In the genomic region with DNA sequence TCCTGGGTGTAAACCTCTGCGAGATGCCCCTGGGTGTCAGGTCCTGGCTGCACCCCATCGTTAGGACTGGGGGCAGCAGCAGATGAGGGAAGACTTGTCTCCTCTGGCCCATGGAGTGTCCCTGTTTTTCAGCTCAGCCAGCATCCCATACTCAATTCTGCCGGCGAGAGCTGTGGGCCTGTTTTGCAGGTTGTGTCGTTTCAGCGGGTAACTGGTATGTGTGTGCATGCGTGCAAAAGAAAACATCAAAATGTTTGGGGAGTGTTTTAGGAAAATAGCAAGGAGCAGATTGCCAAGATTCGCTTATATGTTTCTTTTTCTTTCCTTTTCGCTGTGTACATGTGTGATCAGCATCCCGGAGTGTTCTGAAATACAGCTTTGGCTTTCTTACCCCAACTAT, we compare ENCODE assay signal across 23 cellular contexts. TPM values are rescaled to one million over a fixed set of nuclear protein-coding genes. Genes with fewer than 3 reads are reported as not detected.
DNase-seq lines count a peak whose midpoint lies in the region; ATAC-seq, FAIRE-seq and TF ChIP-seq lines count a peak whose summit lies in the region.
"Had no signal": no experiment of that assay in that cellular context is flagged by ENCODE, and none has a peak within 500 bp of the region (broad histone marks: within the 10 kb centered on the region; RNA-seq: fewer than 3 reads in every experiment).

No MANE protein-coding gene starts in this region.

- H3K4ac ChIP-seq in mesenchymal stem cell (ENCODE audit: low read depth in 1 of 2, low read length in 2 of 2), result no peak overlapping the region

- peak overlapping the region; percentile 32 for H4K91ac ChIP-seq in mesenchymal stem cell (ENCODE audit: low read length)

- intact Hi-C loops in HepG2 (cut with micrococcal nuclease; ENCODE audit: unreplicated experiment), result no loop called here
- intact Hi-C loops in right lobe of liver (cut with DNase I), result no loop called here

- no peak overlapping the region for H2BK12ac ChIP-seq in mesenchymal stem cell (ENCODE audit: low read length in 2 of 2)

- H2BK5ac ChIP-seq in mesenchymal stem cell (ENCODE audit: low read depth, low read length, poor library complexity, severe bottlenecking), result no peak overlapping the region

- H4K20me1 ChIP-seq in HepG2 (ENCODE audit: insufficient read depth, low read length), result peaks cover 18% of the 10 kb centered on the region; the same call in 1 of the 2 replicates
- no peaks in the 10 kb centered on the region for H4K20me1 ChIP-seq in MM.1S (ENCODE audit: insufficient read depth, low read length)

- H3K36me3 ChIP-seq in HepG2 (replicated peaks in 1 of 2; ENCODE audit: control insufficient read depth in 1 of 2, insufficient read depth in 2 of 2, low read length in 2 of 2), result peaks cover 17 to 65% of the 10 kb centered on the region in 2 experiments
- no peaks in the 10 kb centered on the region for H3K36me3 ChIP-seq in right lobe of liver
- peaks cover 0 to 19% of the 10 kb centered on the region in 2 experiments for H3K36me3 ChIP-seq in mesenchymal stem cell (ENCODE audit: control insufficient read depth in 1 of 2, insufficient read depth in 2 of 2, low read depth in 1 of 2, low read length in 2 of 2)
- H3K36me3 ChIP-seq in parathyroid adenoma (ENCODE audit: control insufficient read depth, insufficient read depth, low read length), result no peaks in the 10 kb centered on the region
- no peaks in the 10 kb centered on the region for H3K36me3 ChIP-seq in MM.1S (replicated peaks; ENCODE audit: insufficient read depth, low read length)

- no peak overlapping the region for H3K4me3 ChIP-seq in HepG2 (replicated peaks in 1 of 3; ENCODE audit: insufficient read depth in 1 of 3, low read depth in 2 of 3, low read length in 3 of 3)
- H3K4me3 ChIP-seq in right lobe of liver, result no peak overlapping the region
- H3K4me3 ChIP-seq in mesenchymal stem cell (ENCODE audit: insufficient read depth in 1 of 2, low read depth in 1 of 2, low read length in 2 of 2), result no peak overlapping the region
- no peak overlapping the region for H3K4me3 ChIP-seq in parathyroid adenoma (ENCODE audit: low read depth, low read length)
- H3K4me3 ChIP-seq in MM.1S (ENCODE audit: low read length), result no peak overlapping the region
- H3K4me3 ChIP-seq: BLaER1 treated with 17β-estradiol and CSF1 and Interleukin-3, amounts not matched to agents 10 nM and 100 nM had no signal

- CTCF ChIA-PET in HepG2 (lab: Yijun Ruan, JAX; ENCODE audit: low intra/inter-chr PET ratio, low total read pairs), result no interaction called here

- H3K27me3 ChIP-seq in HepG2 (ENCODE audit: control insufficient read depth in 1 of 2, insufficient read depth in 2 of 2, low read length in 2 of 2) (no peaks in the 10 kb centered on the region), right lobe of liver (no peaks in the 10 kb centered on the region), mesenchymal stem cell (ENCODE audit: control insufficient read depth in 1 of 2, insufficient read depth in 1 of 2, low read length in 2 of 2) (no peaks in the 10 kb centered on the region), parathyroid adenoma (ENCODE audit: control insufficient read depth, insufficient read depth, low read length) (no peaks in the 10 kb centered on the region), MM.1S (replicated peaks; ENCODE audit: insufficient read depth, low read length) (no peaks in the 10 kb centered on the region)
- H3K27me3 ChIP-seq: BLaER1 treated with 17β-estradiol and CSF1 and Interleukin-3, amounts not matched to agents 10 nM and 100 nM had no signal

- peaks cover 3% of the 10 kb centered on the region for H3F3A ChIP-seq in MM.1S (ENCODE audit: insufficient read depth, low read length)

- H3K9me2 ChIP-seq in MM.1S (replicated peaks; ENCODE audit: insufficient read depth, low read length), result no peaks in the 10 kb centered on the region
- H3K9me2 ChIP-seq: SK-N-SH had no signal

- BruUV-seq in HepG2 (replicated peaks; lab: Mats Ljungman, UMichigan), result no TSS peak

- POLR2A ChIA-PET in HepG2 (lab: Yijun Ruan, JAX), result no interaction called here

- TF ChIP-seq RAD21 in HepG2 (CRISPR knock-in tag; IDR thresholded peaks at IDR 0.05), result no peak

- TF ChIP-seq CTCF in HepG2 (CRISPR knock-in tag; IDR thresholded peaks at IDR 0.05) (no peak), right lobe of liver (IDR thresholded peaks at IDR 0.05) (no peak), parathyroid adenoma (IDR thresholded peaks at IDR 0.05) (no peak), MM.1S (IDR thresholded peaks at IDR 0.05; ENCODE audit: low read length) (no peak)

- ATAC-seq in HepG2 (no peak), right lobe of liver (no peak), GM21529 (IDR thresholded peaks at IDR 0.05; ENCODE audit: unreplicated experiment) (no peak)

- H3K9me3 ChIP-seq in HepG2 (ENCODE audit: low read length), result no peaks in the 10 kb centered on the region
- no peaks in the 10 kb centered on the region for H3K9me3 ChIP-seq in right lobe of liver
- no peaks in the 10 kb centered on the region for H3K9me3 ChIP-seq in mesenchymal stem cell (ENCODE audit: control insufficient read depth, low read length)
- no peaks in the 10 kb centered on the region for H3K9me3 ChIP-seq in parathyroid adenoma (ENCODE audit: control insufficient read depth, low read length)
- no peaks in the 10 kb centered on the region for H3K9me3 ChIP-seq in MM.1S (replicated peaks; ENCODE audit: insufficient read depth, low read length)
- H3K9me3 ChIP-seq: SK-N-SH had no signal

- H3K79me2 ChIP-seq in HepG2 (ENCODE audit: insufficient read depth, low read length) (peaks cover 77% of the 10 kb centered on the region), parathyroid adenoma (peaks cover 81% of the 10 kb centered on the region), MM.1S (ENCODE audit: low read length) (peaks cover 94% of the 10 kb centered on the region)

- TF ChIP-seq POLR2A in HepG2 (IDR thresholded peaks at IDR 0.05; ENCODE audit: insufficient read depth in 1 of 2, low read depth in 2 of 2, low read length in 2 of 2), result no peak
- TF ChIP-seq POLR2A in right lobe of liver (IDR thresholded peaks at IDR 0.05), result no peak

- no peak overlapping the region for H4K8ac ChIP-seq in mesenchymal stem cell (ENCODE audit: low read length)

- H3K9ac ChIP-seq in HepG2 (ENCODE audit: insufficient read depth, low read depth, low read length) (no peak overlapping the region), mesenchymal stem cell (ENCODE audit: low read length) (no peak overlapping the region), parathyroid adenoma (no peak overlapping the region), MM.1S (ENCODE audit: low read length) (no peak overlapping the region)
- H3K9ac ChIP-seq: BLaER1 treated with 17β-estradiol and CSF1 and Interleukin-3, amounts not matched to agents 10 nM and 100 nM; SK-N-SH had no signal

- H2AFZ ChIP-seq in HepG2 (ENCODE audit: low read length) (no peak overlapping the region), mesenchymal stem cell (ENCODE audit: low read depth, low read length) (no peak overlapping the region), parathyroid adenoma (no peak overlapping the region), MM.1S (ENCODE audit: low read length) (no peak overlapping the region)

- no peak overlapping the region for H2BK15ac ChIP-seq in mesenchymal stem cell (ENCODE audit: low read depth, poor library complexity, severe bottlenecking)

- FAIRE-seq in HepG2 (lab: Jason Lieb, UNC), result no peak
- FAIRE-seq in frontal cortex (lab: Jason Lieb, UNC), result no peak
- FAIRE-seq: GM18507 had no signal

- no peak overlapping the region for H2BK120ac ChIP-seq in mesenchymal stem cell (ENCODE audit: low read depth, low read length)

- H3K23ac ChIP-seq in mesenchymal stem cell (ENCODE audit: low read length in 2 of 2), result no peak overlapping the region

- peaks cover 45% of the 10 kb centered on the region for H3K79me1 ChIP-seq in mesenchymal stem cell (replicated peaks; ENCODE audit: low read length, poor library complexity, severe bottlenecking)

- H3K14ac ChIP-seq in mesenchymal stem cell (ENCODE audit: low read length in 2 of 2), result no peak overlapping the region

- H3K27ac ChIP-seq in HepG2 (ENCODE audit: extremely low read length, insufficient read depth, low read length), result no peak overlapping the region
- no peak overlapping the region for H3K27ac ChIP-seq in right lobe of liver
- H3K27ac ChIP-seq in mesenchymal stem cell (ENCODE audit: low read length, poor library complexity, severe bottlenecking), result no peak overlapping the region
- H3K27ac ChIP-seq in parathyroid adenoma, result peak overlapping the region; percentile 63
- no peak overlapping the region for H3K27ac ChIP-seq in MM.1S (ENCODE audit: low read length)
- H3K27ac ChIP-seq: BLaER1 treated with 17β-estradiol and CSF1 and Interleukin-3, amounts not matched to agents 10 nM and 100 nM had no signal

- in situ Hi-C loops in HepG2 (cut with HindIII; ENCODE audit: extremely low pct_ligation_motif_present, low pct_unique_long_range_greater_than_20kb), result no loop called here

- H3K4me1 ChIP-seq in HepG2 (ENCODE audit: insufficient read depth, low read length) (peaks cover 67% of the 10 kb centered on the region), right lobe of liver (no peaks in the 10 kb centered on the region), mesenchymal stem cell (ENCODE audit: control insufficient read depth, insufficient read depth, low read depth, low read length) (peaks cover 24% of the 10 kb centered on the region), parathyroid adenoma (peaks cover 56% of the 10 kb centered on the region), MM.1S (ENCODE audit: low read length) (peaks cover 8% of the 10 kb centered on the region)

- no peak overlapping the region for H3K4me2 ChIP-seq in HepG2 (ENCODE audit: low read depth, low read length)
- H3K4me2 ChIP-seq in mesenchymal stem cell (ENCODE audit: low read length, poor library complexity, severe bottlenecking), result no peak overlapping the region
- H3K4me2 ChIP-seq in parathyroid adenoma (ENCODE audit: low read length), result no peak overlapping the region
- no peak overlapping the region for H3K4me2 ChIP-seq in MM.1S (ENCODE audit: low read depth, low read length)
- H3K4me2 ChIP-seq: BLaER1 treated with 17β-estradiol and CSF1 and Interleukin-3, amounts not matched to agents 10 nM and 100 nM; SK-N-SH had no signal

- DNase-seq in HepG2 (ENCODE audit: low spot score), result no peak
- DNase-seq in right lobe of liver, result no peak
- DNase-seq in mesenchymal stem cell, result no peak
- DNase-seq in COLO829 (ENCODE audit: low spot score), result no peak
- no peak for DNase-seq in frontal cortex (ENCODE audit: low spot score in 2 of 2)
- no peak for DNase-seq in MM.1S
- DNase-seq: 8988T; Calu3; CD4-positive, alpha-beta memory T cell; DMS153; GDM1; KBM-7; NCI-H1092 treated with DMSO at 0.1 percent for 48 hours; NCI-H1436 treated with DMSO at 0.1 percent for 48 hours; NCI-H2029; NCI-H226; NCI-H748 treated with DMSO at 0.1 percent for 48 hours; SIG-M5; SK-N-SH had no signal

- H2AK5ac ChIP-seq in mesenchymal stem cell (ENCODE audit: low read length, severe bottlenecking), result peak overlapping the region; percentile 61

- H3K18ac ChIP-seq in mesenchymal stem cell (ENCODE audit: low read depth in 1 of 2, low read length in 2 of 2), result no peak overlapping the region

- no peak for TF ChIP-seq EP300 in HepG2 (IDR thresholded peaks at IDR 0.05; ENCODE audit: low read depth in 2 of 2, low read length in 2 of 2)
- no peak for TF ChIP-seq EP300 in HepG2 (CRISPR knock-in tag; IDR thresholded peaks at IDR 0.05; ENCODE audit: borderline replicate concordance)

- 96% methylated on average over 8 of the region's 10 CpGs for WGBS in HepG2 (ENCODE audit: low lambda C conversion rate)
- 98% methylated on average over 8 of the region's 10 CpGs for WGBS in right lobe of liver (ENCODE audit: insufficient coverage, low coverage, low lambda C conversion rate, missing lambda C conversion rate)
- 93% methylated on average over 10 of the region's 10 CpGs for WGBS in mesenchymal stem cell

RNA-seq across cellular contexts. Expression of a gene that starts 34.6 kb away (rescaled TPM):
- total RNA-seq in HepG2 (2016; rRNA removed; fragmentation: Illumina TruSeq; extraction: Trizol) (68.1 and 78.4 TPM in 2 replicates), right lobe of liver (10 to 100 TPM; 12.0 to 22.6 (median 19.4) TPM), frontal cortex (31.0 TPM)
- 20.7 and 27.5 TPM in 2 replicates for total RNA-seq in HepG2 (2016; cell fraction: cytosol; rRNA removed; fragmentation: Illumina TruSeq; extraction: Trizol; ENCODE audit: low read depth)
- 63.6 and 75.1 TPM in 2 replicates for total RNA-seq in HepG2 (2016; cell fraction: insoluble cytoplasmic fraction; rRNA removed; fragmentation: Illumina TruSeq; extraction: Trizol)
- 46.0 and 48.0 TPM in 2 replicates for total RNA-seq in HepG2 (2016; cell fraction: membrane; rRNA removed; fragmentation: Illumina TruSeq; extraction: Trizol)
- total RNA-seq in HepG2 (2016; cell fraction: nucleus; rRNA removed; fragmentation: Illumina TruSeq; extraction: Trizol), result 99.8 and 106 TPM in 2 replicates
- 71.5 and 77.5 TPM in 2 replicates for polyA plus RNA-seq in HepG2 (2011; rRNA removed)
- 46.4 and 63.8 TPM in 2 replicates for polyA plus RNA-seq in HepG2 (2011; cell fraction: cytosol; rRNA removed)
- polyA plus RNA-seq in HepG2 (2011; cell fraction: nucleus; rRNA removed), result 160 and 214 TPM in 2 replicates
- 58.9 and 61.5 TPM in 2 replicates for polyA plus RNA-seq in HepG2 (2012)
- 44.4 and 51.3 TPM in 2 replicates for polyA plus RNA-seq in HepG2 (2016; cell fraction: cytosol; fragmentation: Illumina TruSeq; extraction: Trizol; ENCODE audit: low read depth)
- 65.9 and 71.3 TPM in 2 replicates for polyA plus RNA-seq in HepG2 (2016; cell fraction: insoluble cytoplasmic fraction; fragmentation: Illumina TruSeq; extraction: Trizol; ENCODE audit: low read depth)
- 51.0 and 55.4 TPM in 2 replicates for polyA plus RNA-seq in HepG2 (2016; cell fraction: membrane; fragmentation: Illumina TruSeq; extraction: Trizol; ENCODE audit: low read depth)
- 80.0 and 84.1 TPM in 2 replicates for polyA plus RNA-seq in HepG2 (2016; cell fraction: nucleus; fragmentation: Illumina TruSeq; extraction: Trizol; ENCODE audit: insufficient read depth, low read depth)
- polyA minus RNA-seq in HepG2 (2011; rRNA and poly(A)+ RNA removed; ENCODE audit: low replicate concordance), result 123 and 154 TPM in 2 replicates
- polyA minus RNA-seq in HepG2 (2011; cell fraction: cytosol; rRNA and poly(A)+ RNA removed), result 38.9 and 41.5 TPM in 2 replicates
- polyA minus RNA-seq in HepG2 (2011; cell fraction: nucleus; rRNA and poly(A)+ RNA removed), result 157 and 171 TPM in 2 replicates
- polyA plus RNA-seq in mesenchymal stem cell (2013, experiment 1 of 2), result 21.7 TPM
- polyA plus RNA-seq in mesenchymal stem cell (2013, experiment 2 of 2), result 22.6 TPM
